ENCODE assay signal across 1 cellular context in genomic region chr4:1870578-1871443, GRCh38.
TF ChIP-seq lines count a peak whose summit lies in the region.

NSD2 (plus strand) TSS chr4:1871393; CDS start chr4:1900655, 29,262 bp downstream.

TF ChIP-seq in K562, 482 proteins besides CTCF, POLR2A, EP300 and RAD21 (continued from another document and continues in another):
- TF ChIP-seq HMGXB4 (CRISPR knock-in tag; IDR thresholded peaks at IDR 0.05) (no peak), HNRNPLL (IDR thresholded peaks at IDR 0.05; ENCODE audit: low read depth, low read length, poor library complexity, severe bottlenecking) (peak; percentile 61), JUN (IDR thresholded peaks at IDR 0.05; ENCODE audit: borderline replicate concordance, low read depth, low read length) (no peak), JUN (CRISPR knock-in tag; IDR thresholded peaks at IDR 0.05; ENCODE audit: borderline replicate concordance) (no peak; the same call in 1 of the 2 replicates), XRCC3 (IDR thresholded peaks at IDR 0.05) (no peak), NELFE (IDR thresholded peaks at IDR 0.05; ENCODE audit: insufficient read depth, insufficient read length) (no peak), PATZ1 (CRISPR knock-in tag; IDR thresholded peaks at IDR 0.05; ENCODE audit: borderline replicate concordance) (no peak), SPI1 (IDR thresholded peaks at IDR 0.05; ENCODE audit: borderline replicate concordance, low read depth, low read length) (no peak), SRF (CRISPR knock-in tag; IDR thresholded peaks at IDR 0.05) (no peak; a peak in 1 of 4 replicates), THRA (IDR thresholded peaks at IDR 0.05) (no peak), FIP1L1 (IDR thresholded peaks at IDR 0.05; ENCODE audit: low read depth, low read length, poor library complexity, severe bottlenecking) (peak; percentile 88), ADNP (tag; IDR thresholded peaks at IDR 0.05) (no peak), MNT (conservative IDR thresholded peaks at IDR 0.05) (peak; percentile 48 to 78; a peak in 3 of 4 replicates), TCF3 (CRISPR knock-in tag; IDR thresholded peaks at IDR 0.05) (no peak), CHD7 (IDR thresholded peaks at IDR 0.05; ENCODE audit: low read depth, low read length) (no peak), ATF6 (CRISPR knock-in tag; IDR thresholded peaks at IDR 0.05) (peak; percentile 88; the same call in 1 of the 2 replicates), ELF4 (CRISPR knock-in tag; IDR thresholded peaks at IDR 0.05) (no peak), CREB1 (IDR thresholded peaks at IDR 0.05) (peak; percentile 27; the same call in 1 of the 2 replicates), CREB1 (CRISPR knock-in tag; IDR thresholded peaks at IDR 0.05) (peak; percentile 25; the same call in 1 of the 2 replicates), ID3 (CRISPR knock-in tag; IDR thresholded peaks at IDR 0.05) (no peak), ID3 (tag; IDR thresholded peaks at IDR 0.05) (peak; percentile 88; the same call in 1 of the 2 replicates), ZBTB26 (CRISPR knock-in tag; IDR thresholded peaks at IDR 0.05) (0 out of 2 replicates have a peak, but pooled peaks have one; percentile 46), E2F3 (CRISPR knock-in tag; IDR thresholded peaks at IDR 0.05) (peak; percentile 95), ZFP30 (CRISPR knock-in tag; IDR thresholded peaks at IDR 0.05; ENCODE audit: borderline replicate concordance) (no peak), GABPB2 (CRISPR knock-in tag; conservative IDR thresholded peaks at IDR 0.05) (no peak), GABPB1 (CRISPR knock-in tag; IDR thresholded peaks at IDR 0.05) (peak; percentile 69), FOXK1 (CRISPR knock-in tag; IDR thresholded peaks at IDR 0.05; ENCODE audit: borderline replicate concordance) (0 out of 2 replicates have a peak, but pooled peaks have one; percentile 68), L3MBTL2 (IDR thresholded peaks at IDR 0.05) (peak; percentile 99), MBD2 (IDR thresholded peaks at IDR 0.05; ENCODE audit: borderline replicate concordance, low read depth) (peak; percentile 72; the same call in 1 of the 2 replicates), BRF1 (IDR thresholded peaks at IDR 0.05; ENCODE audit: borderline replicate concordance, extremely low read depth, insufficient read length) (no peak), NEUROD1 (IDR thresholded peaks at IDR 0.05; ENCODE audit: borderline replicate concordance, low read depth, low read length, partially characterized antibody) (peak; percentile 11), ZEB2 (IDR thresholded peaks at IDR 0.05) (no peak), ZNF561 (CRISPR knock-in tag; conservative IDR thresholded peaks at IDR 0.05) (no peak), ZNF197 (CRISPR knock-in tag; IDR thresholded peaks at IDR 0.05; ENCODE audit: low read depth) (peak; percentile 68), ZNF584 (CRISPR knock-in tag; IDR thresholded peaks at IDR 0.05; ENCODE audit: low read depth) (peak; percentile 79), NONO (IDR thresholded peaks at IDR 0.05; ENCODE audit: low read depth in 2 of 2, low read length in 1 of 2) (peak; percentile 83 to 93; a peak in 3 of 4 replicates), HLTF (IDR thresholded peaks at IDR 0.05) (no peak), PML (IDR thresholded peaks at IDR 0.05; ENCODE audit: low read length) (peak; percentile 84), ZFP36 (IDR thresholded peaks at IDR 0.05; ENCODE audit: low read depth, low read length, partially characterized antibody) (no peak), ZC3H8 (IDR thresholded peaks at IDR 0.05) (no peak)
